ENCODE assay signal across 7 cellular contexts in genomic region chr20:53438368-53438767, GRCh38.
"Had no signal": no experiment of that assay in that cellular context is flagged by ENCODE, and none has a peak within 500 bp of the region (broad histone marks: within the 10 kb centered on the region; RNA-seq: fewer than 3 reads in every experiment).

No MANE protein-coding gene starts in this region.

- H3K27ac ChIP-seq: HL-60 had no signal

- H3K4me3 Mint-ChIP-seq: IgD-negative memory B cell had no signal

- H3K4me1 Mint-ChIP-seq: IgD-negative memory B cell had no signal

- H3K27ac Mint-ChIP-seq: IgD-negative memory B cell had no signal

- DNase-seq: IMR-90, KBM-7, KG1 had no signal

- FAIRE-seq: HepG2, HTR-8/SVneo had no signal
